ENCODE assay signal across 14 cellular contexts in the genomic region with DNA sequence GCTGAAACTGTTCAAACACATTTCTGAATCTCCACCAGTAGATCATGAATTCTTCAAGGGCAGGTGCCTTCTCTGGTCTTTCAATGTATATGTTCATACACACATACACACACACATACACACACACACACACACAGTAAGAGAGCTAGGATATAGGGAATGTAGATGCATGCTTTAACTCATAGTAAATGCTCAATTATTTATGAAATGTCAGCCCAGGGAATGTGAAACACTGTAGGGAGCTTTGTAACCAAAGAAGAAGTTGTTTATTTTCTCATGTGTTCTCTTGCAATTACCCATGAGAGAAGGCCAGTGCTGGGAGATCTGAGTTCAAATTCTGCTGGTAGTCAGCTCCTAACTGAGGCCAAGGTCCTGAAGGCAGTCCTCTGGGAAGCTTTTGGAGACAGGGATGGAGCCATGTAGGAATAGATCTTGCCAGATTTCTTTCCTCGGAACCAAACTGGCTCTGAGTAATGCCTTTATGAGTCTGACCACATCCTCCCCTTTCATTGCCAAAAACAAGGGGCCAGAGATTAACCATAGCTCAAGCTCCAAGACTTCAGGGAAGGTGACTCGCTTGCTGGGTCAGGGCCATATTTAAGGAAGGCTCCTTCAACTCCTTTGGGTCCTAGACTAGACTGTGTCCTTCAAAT.
DNase-seq lines count a peak whose midpoint lies in the region; ATAC-seq and TF ChIP-seq lines count a peak whose summit lies in the region.
"Had no signal": no experiment of that assay in that cellular context is flagged by ENCODE, and none has a peak within 500 bp of the region (broad histone marks: within the 10 kb centered on the region; RNA-seq: fewer than 3 reads in every experiment).

No MANE protein-coding gene starts in this region.

- POLR2A ChIA-PET in BJ (lab: Charles Lee): interaction anchor here (0.5 to 0.8 kb wide), 3 partner anchors 9 to 979 kb away, joined by 4 read pairs; no protein-coding TSS in a partner anchor

- H3K4me3 ChIP-seq in BJ (ENCODE audit: low read depth, low read length): no peak overlapping the region
- H3K4me3 ChIP-seq in body of pancreas: no peak overlapping the region
- H3K4me3 ChIP-seq in upper lobe of right lung: no peak overlapping the region

- H3K4me1 ChIP-seq in body of pancreas (no peaks in the 10 kb centered on the region), upper lobe of right lung (no peaks in the 10 kb centered on the region)

- CTCF ChIA-PET in BJ (lab: Yijun Ruan, JAX): interaction anchor here (0.7 to 1.8 kb wide), 5 partner anchors 10 to 1057 kb away, joined by 3 to 6 read pairs (median 5); no protein-coding TSS in a partner anchor

- intact Hi-C loops in body of pancreas (cut with DNase I): no loop called here
- intact Hi-C loops in sciatic nerve (cut with DNase I): no loop called here
- intact Hi-C loops in upper lobe of right lung (cut with DNase I): no loop called here

- no peaks in the 10 kb centered on the region for H3K9me3 ChIP-seq in body of pancreas
- H3K9me3 ChIP-seq in upper lobe of right lung: no peaks in the 10 kb centered on the region

- ATAC-seq in body of pancreas (peak; percentile 30), sciatic nerve (no peak), upper lobe of right lung (no peak)
- ATAC-seq: HCT116 had no signal

- no peaks in the 10 kb centered on the region for H3K36me3 ChIP-seq in BJ (ENCODE audit: control insufficient read depth, insufficient read depth, low read length)
- H3K36me3 ChIP-seq in body of pancreas (replicated peaks in 1 of 2; ENCODE audit: insufficient read depth in 1 of 2, low read depth in 2 of 2): no peaks in the 10 kb centered on the region
- H3K36me3 ChIP-seq in upper lobe of right lung: no peaks in the 10 kb centered on the region
- H3K36me3 ChIP-seq: WERI-Rb-1 had no signal

- no peak for TF ChIP-seq POLR2A in body of pancreas (IDR thresholded peaks at IDR 0.05)

- DNase-seq in BJ (ENCODE audit: low read depth): peak; percentile 90
- peak; percentile 32 for DNase-seq in LoVo (ENCODE audit: low spot score)
- peak in 1 of 4 donors; percentile 8 for DNase-seq in body of pancreas
- peak; percentile 93 for DNase-seq in kidney tubule cell (ENCODE audit: low spot score)
- no peak for DNase-seq in activated CD4-positive, alpha-beta T cell treated with anti-CD3 and anti-CD28 coated beads for 48 hours
- DNase-seq in sciatic nerve (ENCODE audit: low spot score): no peak
- DNase-seq in NCI-H2081 (lab: John Stamatoyannopoulos, UW): no peak
- DNase-seq in upper lobe of right lung: no peak
- DNase-seq: activated naive CD8-positive, alpha-beta T cell treated with anti-CD3 and anti-CD28 coated beads, Interleukin-2, amount 10 ng/mL, durations not matched to agents 7 days and 5 days; NCI-H1048; NCI-H510A; substantia nigra; WERI-Rb-1 had no signal

- no peak overlapping the region for H3K27ac ChIP-seq in body of pancreas
- H3K27ac ChIP-seq in upper lobe of right lung: no peak overlapping the region
- H3K27ac ChIP-seq: WERI-Rb-1 had no signal

- TF ChIP-seq CTCF in BJ (IDR thresholded peaks at IDR 0.05; ENCODE audit: insufficient read depth, low read depth, low read length): no peak
- no peak for TF ChIP-seq CTCF in body of pancreas (IDR thresholded peaks at IDR 0.05)
- TF ChIP-seq CTCF in upper lobe of right lung (IDR thresholded peaks at IDR 0.05): no peak

- H3K27me3 ChIP-seq in BJ (ENCODE audit: control insufficient read depth, insufficient read depth, low read length): no peaks in the 10 kb centered on the region
- H3K27me3 ChIP-seq in body of pancreas: no peaks in the 10 kb centered on the region
- H3K27me3 ChIP-seq in upper lobe of right lung: no peaks in the 10 kb centered on the region

- 46 to 61% methylated on average over 2 of the region's 2 CpGs for WGBS in body of pancreas, 2 donors

Comparison
In these comparisons a context has a peak if more than half of its experiments do, and no peak if none do; other contexts are left out.
1. DNase-seq: peak in BJ (single experiment), LoVo (single experiment) and kidney tubule cell (single experiment); none in activated CD4-positive, alpha-beta T cell treated with anti-CD3 and anti-CD28 coated beads for 48 hours (single experiment), sciatic nerve (single experiment), NCI-H2081 (0 of 2) and upper lobe of right lung (single experiment).